8 cellular contexts compared by ENCODE assay signal in genomic region chr19:38656171-38656981, GRCh38. TPM values are rescaled to one million over a fixed set of nuclear protein-coding genes. Genes with fewer than 3 reads are reported as not detected.
DNase-seq lines count a peak whose midpoint lies in the region; TF ChIP-seq lines count a peak whose summit lies in the region.

No MANE protein-coding gene starts in this region.

- peaks cover 91% of the 10 kb centered on the region for H3K4me1 ChIP-seq in GM23248 (ENCODE audit: insufficient read depth)
- peaks cover 58% of the 10 kb centered on the region for H3K4me1 ChIP-seq in rectal smooth muscle tissue (ENCODE audit: control insufficient read depth, insufficient read depth, low read length)

- H3K36me3 ChIP-seq in GM23248 (ENCODE audit: low read depth) (peaks cover 9% of the 10 kb centered on the region; the same call in 1 of the 2 replicates), rectal smooth muscle tissue (ENCODE audit: control insufficient read depth, insufficient read depth, low read length) (no peaks in the 10 kb centered on the region)

- H3K79me2 ChIP-seq in GM23248 (ENCODE audit: insufficient read depth), result peaks cover 91% of the 10 kb centered on the region

- H3K27ac ChIP-seq in GM23248, result peak overlapping the region; percentile 100
- peak overlapping the region; percentile 40 for H3K27ac ChIP-seq in rectal smooth muscle tissue (ENCODE audit: low read depth, low read length)

- H3K9me3 ChIP-seq in GM23248 (ENCODE audit: low read depth), result no peaks in the 10 kb centered on the region

- CTCF ChIA-PET in GM10248 (lab: Yijun Ruan, JAX), result interaction anchor here (1.4 to 6.2 kb wide), 3 partner anchors 11 to 297 kb away, joined by 3 to 30 read pairs (median 8); no protein-coding TSS in a partner anchor

- H3K4me3 ChIP-seq in GM23248 (peak overlapping the region; percentile 42), epithelial cell of esophagus (ENCODE audit: low read length) (no peak overlapping the region), rectal smooth muscle tissue (ENCODE audit: low read length) (no peak overlapping the region)

- POLR2A ChIA-PET in GM10248 (lab: Yijun Ruan, JAX), result no interaction called here

- H3F3A ChIP-seq in GM23248 (ENCODE audit: insufficient read depth), result peaks cover 88% of the 10 kb centered on the region

- H4K20me1 ChIP-seq in GM23248 (ENCODE audit: insufficient read depth), result no peaks in the 10 kb centered on the region

- intact Hi-C loops in posterior vena cava (cut with DNase I), result loop anchor here (5.0 kb wide), 1 partner anchor 36 kb away; no protein-coding TSS in a partner anchor

- H3K9ac ChIP-seq in GM23248 (peak overlapping the region; percentile 92), rectal smooth muscle tissue (ENCODE audit: low read length) (no peak overlapping the region)

- H2AFZ ChIP-seq in GM23248, result no peak overlapping the region

- no peaks in the 10 kb centered on the region for H3K9me2 ChIP-seq in GM23248 (ENCODE audit: insufficient read depth)

- no peaks in the 10 kb centered on the region for H3K27me3 ChIP-seq in GM23248 (replicated peaks; ENCODE audit: insufficient read depth)
- no peaks in the 10 kb centered on the region for H3K27me3 ChIP-seq in rectal smooth muscle tissue (ENCODE audit: control insufficient read depth, insufficient read depth, low read length)

- TF ChIP-seq CTCF in epithelial cell of esophagus (IDR thresholded peaks at IDR 0.05; ENCODE audit: insufficient read depth, low read depth, low read length, missing control alignments) (no peak), GM10248 (IDR thresholded peaks at IDR 0.05; ENCODE audit: control extremely low read depth, extremely low read depth, low read depth, missing control alignments) (no peak)

- WGBS in GM23248 (ENCODE audit: low coverage in 1 of 2, low lambda C conversion rate in 2 of 2, missing lambda C conversion rate in 2 of 2), 2 experiments, result 55 to 56% methylated on average over 7 of the region's 7 CpGs

- in situ Hi-C loops in GM23248 (cut with MboI), result no loop called here

- H3K4me2 ChIP-seq in GM23248 (ENCODE audit: unreplicated experiment), result peak overlapping the region; percentile 64

- DNase-seq in GM23248, result peak; percentile 79
- DNase-seq in T-helper 22 cell (ENCODE audit: low read depth), result peak; percentile 55
- DNase-seq in epithelial cell of esophagus (ENCODE audit: low read depth), result peak; percentile 86
- DNase-seq in GM10248 (ENCODE audit: extremely low spot score), result no peak
- DNase-seq in posterior vena cava (ENCODE audit: low spot score), result no peak
- DNase-seq in mesenteric fat pad (ENCODE audit: low spot score), result no peak
- no peak for DNase-seq in NCI-H1092 (lab: John Stamatoyannopoulos, UW)

RNA-seq across cellular contexts. Expression of gene ACTN4, which starts 8.9 kb away (rescaled TPM):
- 467 and 477 TPM in 2 replicates for total RNA-seq in GM23248 (2014; rRNA removed; shearing (Covaris generic))
- 84.6 and 85.7 TPM in 2 replicates for polyA plus RNA-seq in GM23248 (2016; fragmentation: Nextera tagmentation; extraction: Ambion mirVana)
- total RNA-seq in posterior vena cava (100 to 1,000 TPM; 661 to 878 TPM), mesenteric fat pad (431 TPM)

RNA-seq across cellular contexts. Expression of gene EIF3K, which starts 37.4 kb away (rescaled TPM):
- 270 and 295 TPM in 2 replicates for total RNA-seq in GM23248 (2014; rRNA removed; shearing (Covaris generic))
- 143 and 151 TPM in 2 replicates for polyA plus RNA-seq in GM23248 (2016; fragmentation: Nextera tagmentation; extraction: Ambion mirVana)
- 100 to 1,000 TPM; 170 to 191 TPM for total RNA-seq in posterior vena cava
- total RNA-seq in mesenteric fat pad, result 252 TPM

RNA-seq across cellular contexts. Expression of gene MAP4K1, which starts 38.6 kb away (rescaled TPM):
- not detected in 2 replicates for total RNA-seq in GM23248 (2014; rRNA removed; shearing (Covaris generic))
- polyA plus RNA-seq in GM23248 (2016; fragmentation: Nextera tagmentation; extraction: Ambion mirVana), result 0.63 and 1.0 TPM in 2 replicates
- total RNA-seq in posterior vena cava (1 to 10 TPM; 2.7 to 5.5 TPM), mesenteric fat pad (3.9 TPM)

Comparison
In these comparisons a context has a peak if more than half of its experiments do, and no peak if none do; other contexts are left out.
1. DNase-seq: peak in GM23248 (single experiment), T-helper 22 cell (single experiment) and epithelial cell of esophagus (single experiment); none in GM10248 (single experiment), posterior vena cava (single experiment), mesenteric fat pad (single experiment) and NCI-H1092 (single experiment).